ENCODE assay signal across 1 cellular context in the genomic region with DNA sequence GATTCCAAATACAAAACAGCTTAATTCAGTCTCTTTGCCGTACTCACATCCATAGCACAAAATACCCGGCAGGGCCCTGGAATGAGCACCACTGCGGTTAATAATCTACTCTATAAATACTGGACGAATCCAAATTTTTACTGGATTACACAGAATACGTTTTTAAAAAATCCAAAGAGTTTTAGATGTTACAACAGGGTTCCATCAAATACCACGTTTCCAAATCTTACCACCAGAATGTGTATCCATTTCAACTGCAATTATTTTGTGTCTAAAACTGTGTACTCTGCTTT.
TF ChIP-seq lines count a peak whose summit lies in the region.

No MANE protein-coding gene starts in this region.

TF ChIP-seq in GM12878, 131 proteins besides CTCF, POLR2A, EP300 and RAD21:
- TF ChIP-seq ZSCAN29 (IDR thresholded peaks at IDR 0.05) (0 out of 2 replicates have a peak, but pooled peaks have one; percentile 18), PAX5 (IDR thresholded peaks at IDR 0.05; ENCODE audit: borderline replicate concordance, low read depth, low read length) (no peak)
